24 cellular contexts compared by ENCODE assay signal in the genomic region with DNA sequence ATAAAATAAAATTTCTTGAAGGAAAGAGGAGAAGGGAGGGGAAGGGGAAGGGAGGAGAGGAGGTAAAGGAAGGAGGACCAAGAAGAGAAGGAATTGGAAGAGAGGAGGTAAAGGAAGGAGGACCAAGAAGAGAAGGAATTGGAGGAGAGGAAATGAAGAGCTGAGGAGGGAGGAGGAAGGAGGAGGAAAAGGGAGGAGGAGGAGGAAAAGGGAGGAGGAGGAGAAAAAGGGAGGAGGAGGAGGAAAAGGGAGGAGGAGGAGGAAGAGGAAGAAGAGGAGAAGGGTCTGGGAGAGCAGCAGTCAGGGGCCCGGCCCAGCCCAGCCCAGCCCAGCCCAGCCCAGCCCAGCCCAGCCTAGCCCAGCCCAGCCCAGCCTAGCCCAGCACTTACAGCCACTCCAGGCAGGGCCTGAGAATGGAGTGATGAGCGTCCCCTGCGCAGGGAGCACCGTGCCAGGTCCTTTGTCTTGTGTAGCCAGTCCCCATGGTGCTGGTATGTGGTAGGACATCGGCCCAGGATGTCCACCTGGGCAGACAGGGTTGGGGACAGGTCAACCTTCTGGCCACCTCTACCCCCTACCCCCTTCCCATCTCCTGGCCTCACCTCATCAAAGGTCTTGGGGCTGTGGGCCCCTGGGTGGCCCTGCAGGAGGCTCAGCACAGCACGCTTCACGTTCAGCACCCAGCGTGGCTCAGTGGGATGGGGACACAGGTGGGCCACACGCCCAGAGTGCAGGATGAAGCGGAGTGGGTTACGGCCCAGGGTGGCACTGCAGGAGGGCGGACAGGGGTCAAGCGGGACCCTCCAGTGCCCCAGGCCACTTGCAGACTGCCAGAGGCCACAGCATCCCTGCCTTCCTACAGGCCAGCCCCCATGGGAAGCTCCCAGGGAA.
DNase-seq lines count a peak whose midpoint lies in the region; ATAC-seq, FAIRE-seq and TF ChIP-seq lines count a peak whose summit lies in the region.
"Had no signal": no experiment of that assay in that cellular context is flagged by ENCODE, and none has a peak within 500 bp of the region (broad histone marks: within the 10 kb centered on the region; RNA-seq: fewer than 3 reads in every experiment).

No MANE protein-coding gene starts in this region.

- H3K4me1 ChIP-seq in A549 (no peaks in the 10 kb centered on the region), HEK293 (ENCODE audit: control insufficient read depth, insufficient read depth, low read length) (no peaks in the 10 kb centered on the region), neural progenitor cell (peaks cover 13% of the 10 kb centered on the region)

- TF ChIP-seq RAD21 in A549 (conservative IDR thresholded peaks at IDR 0.05 in 1 of 2, IDR thresholded peaks at IDR 0.05 in 1 of 2), result no peak

- no peak overlapping the region for H3K4me2 ChIP-seq in A549
- H3K4me2 ChIP-seq in neural progenitor cell, result no peak overlapping the region
- H3K4me2 ChIP-seq: KMS-11 had no signal

- TF ChIP-seq EP300 in A549 (IDR thresholded peaks at IDR 0.05), result no peak

- peaks cover under 1% of the 10 kb centered on the region; the same call in 1 of the 3 replicates for H3K9me3 ChIP-seq in A549
- H3K9me3 ChIP-seq in HEK293 (ENCODE audit: control insufficient read depth, insufficient read depth, low read depth, low read length), result no peaks in the 10 kb centered on the region
- no peaks in the 10 kb centered on the region for H3K9me3 ChIP-seq in neural progenitor cell (ENCODE audit: low read depth)

- H3K27ac ChIP-seq in A549 (peak overlapping the region in 1 of 2 experiments; percentile 39; a peak in 2 of 6 replicates), HEK293 (ENCODE audit: extremely low read depth, low read depth, low read length) (no peak overlapping the region), neural progenitor cell (no peak overlapping the region)
- H3K27ac ChIP-seq: BLaER1 treated with 17β-estradiol and CSF1 and Interleukin-3, amounts not matched to agents 10 nM and 100 nM; KMS-11; RWPE1 had no signal

- H3K4me3 Mint-ChIP-seq in neural progenitor cell, result no peak overlapping the region
- H3K4me3 Mint-ChIP-seq: CD4-positive, alpha-beta T cell; HFFc6 had no signal

- peaks cover 28% of the 10 kb centered on the region for H3K4me1 Mint-ChIP-seq in neural progenitor cell

- H3K36me3 ChIP-seq in HEK293 (ENCODE audit: control insufficient read depth in 2 of 2, insufficient read depth in 1 of 2, low read length in 2 of 2) (no peaks in the 10 kb centered on the region), neural progenitor cell (no peaks in the 10 kb centered on the region)
- H3K36me3 ChIP-seq: BLaER1 treated with 17β-estradiol and CSF1 and Interleukin-3, amounts not matched to agents 10 nM and 100 nM had no signal

- peaks cover 5% of the 10 kb centered on the region for H3F3A ChIP-seq in neural progenitor cell (ENCODE audit: low read depth)

- WGBS in A549 (ENCODE audit: missing lambda C conversion rate), result 64% methylated on average over 8 of the region's 13 CpGs

- ATAC-seq in A549, result peak; percentile 42 to 66; a peak in 3 of 6 replicates
- ATAC-seq in esophagus mucosa, result peak; percentile 28
- ATAC-seq in GM19351 (IDR thresholded peaks at IDR 0.05; ENCODE audit: unreplicated experiment), result no peak
- no peak for ATAC-seq in GM21526 (IDR thresholded peaks at IDR 0.05; ENCODE audit: low FRiP score, unreplicated experiment)
- no peak for ATAC-seq in HG02970 (IDR thresholded peaks at IDR 0.05; ENCODE audit: low FRiP score, unreplicated experiment)

- POLR2A ChIA-PET in A549 (lab: Yijun Ruan, JAX), result no interaction called here
- POLR2A ChIA-PET in HEK293 (lab: Yijun Ruan, JAX), result no interaction called here

- H3K79me2 ChIP-seq in neural progenitor cell (ENCODE audit: low read depth), result no peaks in the 10 kb centered on the region

- no peaks in the 10 kb centered on the region for H3K36me3 Mint-ChIP-seq in neural progenitor cell

- H3K9me3 Mint-ChIP-seq in neural progenitor cell, result peaks cover 6% of the 10 kb centered on the region
- H3K9me3 Mint-ChIP-seq: CD4-positive, alpha-beta T cell; HFFc6 had no signal

- no peak for TF ChIP-seq CTCF in A549 (IDR thresholded peaks at IDR 0.05)
- no peak for TF ChIP-seq CTCF in HEK293 (tag by site-specific recombination; IDR thresholded peaks at IDR 0.05)
- TF ChIP-seq CTCF in neural progenitor cell (IDR thresholded peaks at IDR 0.05), result no peak

- FAIRE-seq in A549 (lab: Jason Lieb, UNC), result no peak
- FAIRE-seq: A204.1, D721Med had no signal

- no peaks in the 10 kb centered on the region for H3K27me3 ChIP-seq in neural progenitor cell
- H3K27me3 ChIP-seq: BLaER1 treated with 17β-estradiol and CSF1 and Interleukin-3, amounts not matched to agents 10 nM and 100 nM had no signal

- H3K27me3 Mint-ChIP-seq in neural progenitor cell (ENCODE audit: insufficient read depth, low read depth), result peaks cover 5% of the 10 kb centered on the region
- H3K27me3 Mint-ChIP-seq: CD4-positive, alpha-beta T cell had no signal

- CTCF ChIA-PET in A549 (lab: Yijun Ruan, JAX) (interaction anchor here (1.0 to 1.7 kb wide), 6 partner anchors 9 to 119 kb away, joined by 3 to 6 read pairs (median 3); no protein-coding TSS in a partner anchor), HEK293 (lab: Yijun Ruan, JAX) (interaction anchor here (1.0 to 1.1 kb wide), 2 partner anchors 9 to 111 kb away, joined by 3 read pairs; no protein-coding TSS in a partner anchor)

- DNase-seq in A549 (ENCODE audit: low read depth in 1 of 2, low spot score in 1 of 2) (no peak), neural progenitor cell (ENCODE audit: low spot score) (no peak)
- DNase-seq: AML-193; CD4-positive, alpha-beta T cell; HFFc6; IMR-90; NCI-H1092; NCI-H1417 treated with DMSO at 0.1 percent for 48 hours; NCI-H1694 treated with DMSO at 0.1 percent for 48 hours; NCI-H2081 treated with DMSO at 0.1 percent for 48 hours; NCI-H2171; NCI-H226; NCI-H510A; SHP77 had no signal

- H4K20me1 ChIP-seq in neural progenitor cell (ENCODE audit: low read depth), result no peaks in the 10 kb centered on the region
- H4K20me1 ChIP-seq: BLaER1 treated with 17β-estradiol and CSF1 and Interleukin-3, amounts not matched to agents 10 nM and 100 nM had no signal

- peak overlapping the region; percentile 15 for H3K27ac Mint-ChIP-seq in neural progenitor cell
- H3K27ac Mint-ChIP-seq: CD4-positive, alpha-beta T cell; HFFc6 had no signal

- no peak overlapping the region for H3K4me3 ChIP-seq in A549
- no peak overlapping the region for H3K4me3 ChIP-seq in HEK293 (ENCODE audit: low read depth, low read length)
- no peak overlapping the region for H3K4me3 ChIP-seq in neural progenitor cell
- H3K4me3 ChIP-seq: BLaER1 treated with 17β-estradiol and CSF1 and Interleukin-3, amounts not matched to agents 10 nM and 100 nM had no signal

- H2AFZ ChIP-seq in neural progenitor cell (replicated peaks), result no peak overlapping the region

- TF ChIP-seq POLR2A in A549 (IDR thresholded peaks at IDR 0.05; ENCODE audit: low read length), result no peak

- H3K9ac ChIP-seq in neural progenitor cell, result no peak overlapping the region
- H3K9ac ChIP-seq: BLaER1 treated with 17β-estradiol and CSF1 and Interleukin-3, amounts not matched to agents 10 nM and 100 nM; KMS-11 had no signal

TF ChIP-seq in A549, 52 proteins besides CTCF, POLR2A, EP300 and RAD21 (continues in another document):
- TF ChIP-seq CHD2 (IDR thresholded peaks at IDR 0.05; ENCODE audit: low read length, partially characterized antibody), result no peak
- no peak for TF ChIP-seq ZFP36 (IDR thresholded peaks at IDR 0.05; ENCODE audit: borderline replicate concordance, partially characterized antibody)
- TF ChIP-seq MAX (IDR thresholded peaks at IDR 0.05), result no peak
- no peak for TF ChIP-seq BHLHE40 (IDR thresholded peaks at IDR 0.05; ENCODE audit: low read depth, low read length)
- no peak for TF ChIP-seq JUN (IDR thresholded peaks at IDR 0.05)
- no peak for TF ChIP-seq CEBPB (IDR thresholded peaks at IDR 0.05)
- TF ChIP-seq PHF8 (IDR thresholded peaks at IDR 0.05; ENCODE audit: borderline replicate concordance, low read depth), result no peak
- TF ChIP-seq SMC3 (IDR thresholded peaks at IDR 0.05), result no peak
- TF ChIP-seq, protein P1, sequence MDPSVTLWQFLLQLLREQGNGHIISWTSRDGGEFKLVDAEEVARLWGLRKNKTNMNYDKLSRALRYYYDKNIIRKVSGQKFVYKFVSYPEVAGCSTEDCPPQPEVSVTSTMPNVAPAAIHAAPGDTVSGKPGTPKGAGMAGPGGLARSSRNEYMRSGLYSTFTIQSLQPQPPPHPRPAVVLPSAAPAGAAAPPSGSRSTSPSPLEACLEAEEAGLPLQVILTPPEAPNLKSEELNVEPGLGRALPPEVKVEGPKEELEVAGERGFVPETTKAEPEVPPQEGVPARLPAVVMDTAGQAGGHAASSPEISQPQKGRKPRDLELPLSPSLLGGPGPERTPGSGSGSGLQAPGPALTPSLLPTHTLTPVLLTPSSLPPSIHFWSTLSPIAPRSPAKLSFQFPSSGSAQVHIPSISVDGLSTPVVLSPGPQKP (IDR thresholded peaks at IDR 0.05; ENCODE audit: low read depth, low read length), result no peak

TF ChIP-seq in HEK293, 187 proteins besides CTCF, POLR2A, EP300 and RAD21 (continues in another document):
- TF ChIP-seq ZNF366 (tag by site-specific recombination; conservative IDR thresholded peaks at IDR 0.05) (peak; percentile 76), ZNF449 (tag by site-specific recombination; IDR thresholded peaks at IDR 0.05) (peak; percentile 95), ZNF513 (tag by site-specific recombination; IDR thresholded peaks at IDR 0.05) (peak; percentile 52; the same call in 1 of the 2 replicates)

Comparison
In these comparisons a context has a peak if more than half of its experiments do, and no peak if none do; other contexts are left out.
1. ATAC-seq: peak in A549 (2 of 2) and esophagus mucosa (single experiment); none in GM19351 (single experiment), GM21526 (single experiment) and HG02970 (single experiment).